Comparison of ENCODE assay signal across 7 cellular contexts in genomic region chr6:90103056-90103793, GRCh38.
A peak's percentile ranks its signal among the peaks of the same experiment; 100 is the strongest.
DNase-seq lines count a peak whose midpoint lies in the region; ATAC-seq and TF ChIP-seq lines count a peak whose summit lies in the region.

No MANE protein-coding gene starts in this region.

- H3K4me1 ChIP-seq in gastroesophageal sphincter, result peaks cover 0 to 9% (median 0%) of the 10 kb centered on the region in 3 donors

- 71 to 79% methylated on average over 10 to 13 of the region's 13 CpGs for WGBS in gastroesophageal sphincter (ENCODE audit: low coverage in 1 of 2), 2 donors

- no peaks in the 10 kb centered on the region; the same call in 1 of the 2 replicates for H3K4me1 Mint-ChIP-seq in HFFc6 (ENCODE audit: low read depth)

- no peak for TF ChIP-seq CTCF in fibroblast of villous mesenchyme (IDR thresholded peaks at IDR 0.05; ENCODE audit: insufficient read depth, low read depth, low read length)
- no peak for TF ChIP-seq CTCF in gastroesophageal sphincter (IDR thresholded peaks at IDR 0.05)
- TF ChIP-seq CTCF in HFFc6 (IDR thresholded peaks at IDR 0.05), result no peak

- DNase-seq in NCI-H748 (lab: John Stamatoyannopoulos, UW; ENCODE audit: unreplicated experiment), result peak; percentile 59
- peak; percentile 39 for DNase-seq in fibroblast of villous mesenchyme (ENCODE audit: low read depth)
- no peak for DNase-seq in RPMI8226
- no peak for DNase-seq in HFFc6

- TF ChIP-seq EP300 in gastroesophageal sphincter (IDR thresholded peaks at IDR 0.05), result no peak

- no peak overlapping the region for H3K27ac ChIP-seq in gastroesophageal sphincter

- no peak overlapping the region; the same call in 1 of the 2 replicates for H3K4me3 Mint-ChIP-seq in HFFc6

- peak; percentile 78 for ATAC-seq in GM18870 (IDR thresholded peaks at IDR 0.05; ENCODE audit: unreplicated experiment)
- ATAC-seq in HG02588 (IDR thresholded peaks at IDR 0.05; ENCODE audit: unreplicated experiment), result peak; percentile 72
- no peak for ATAC-seq in gastroesophageal sphincter

- H3K4me3 ChIP-seq in fibroblast of villous mesenchyme (ENCODE audit: low read depth, low read length) (no peak overlapping the region), gastroesophageal sphincter (no peak overlapping the region)

- H3K27ac Mint-ChIP-seq in HFFc6, result no peak overlapping the region

- TF ChIP-seq POLR2A in gastroesophageal sphincter (IDR thresholded peaks at IDR 0.05), result no peak

- H3K27me3 Mint-ChIP-seq in HFFc6 (ENCODE audit: insufficient read depth), result no peaks in the 10 kb centered on the region; the same call in none of the 2 replicates

- no peaks in the 10 kb centered on the region for H3K36me3 Mint-ChIP-seq in HFFc6 (ENCODE audit: low read depth)

- H3K27me3 ChIP-seq in gastroesophageal sphincter, result no peaks in the 10 kb centered on the region

- H3K9me3 Mint-ChIP-seq in HFFc6, result peaks cover 9% of the 10 kb centered on the region; the same call in 1 of the 2 replicates

- H3K9me3 ChIP-seq in gastroesophageal sphincter, result no peaks in the 10 kb centered on the region

- H3K36me3 ChIP-seq in gastroesophageal sphincter, result no peaks in the 10 kb centered on the region

Comparison
In these comparisons a context has a peak if more than half of its experiments do, and no peak if none do; other contexts are left out.
1. DNase-seq: peak in NCI-H748 (single experiment) and fibroblast of villous mesenchyme (single experiment); none in RPMI8226 (single experiment) and HFFc6 (single experiment).